Comparison of ENCODE assay signal across 13 cellular contexts in the genomic region with DNA sequence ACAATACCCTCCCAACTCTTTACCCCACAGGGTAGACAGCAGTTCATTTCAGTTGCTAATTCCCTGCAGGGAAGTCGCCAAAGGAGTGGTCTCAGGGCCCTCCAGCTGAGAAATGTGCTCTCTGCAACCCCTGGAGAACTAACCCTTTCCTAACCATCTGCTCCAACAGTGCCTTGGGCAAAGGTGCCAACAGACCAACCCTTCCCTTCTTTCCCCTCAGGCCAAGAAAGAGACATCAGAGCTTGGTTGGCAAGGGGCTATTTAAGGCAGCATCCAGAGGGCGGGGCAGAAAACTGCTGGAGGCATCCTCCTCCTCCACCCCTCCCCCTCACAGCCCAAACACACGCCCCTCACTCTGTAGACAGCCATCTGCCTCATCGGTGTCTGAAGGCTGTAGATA. TPM values are rescaled to one million over a fixed set of nuclear protein-coding genes. Genes with fewer than 3 reads are reported as not detected.
DNase-seq lines count a peak whose midpoint lies in the region; ATAC-seq and TF ChIP-seq lines count a peak whose summit lies in the region.
"Had no signal": no experiment of that assay in that cellular context is flagged by ENCODE, and none has a peak within 500 bp of the region (broad histone marks: within the 10 kb centered on the region; RNA-seq: fewer than 3 reads in every experiment).

No MANE protein-coding gene starts in this region.

- intact Hi-C loops in ascending aorta (cut with DNase I): loop anchor here (5.0 to 10.0 kb wide), 2 partner anchors 65 to 182 kb away; no protein-coding TSS in a partner anchor
- intact Hi-C loops in stomach (cut with DNase I; ENCODE audit: low total_unique reads): no loop called here
- intact Hi-C loops in left colon (cut with DNase I, micrococcal nuclease): no loop called here

- POLR2A ChIA-PET in SK-N-SH (lab: Yijun Ruan, JAX): no interaction called here

- TF ChIP-seq EP300 in SK-N-SH (IDR thresholded peaks at IDR 0.05; ENCODE audit: borderline replicate concordance in 1 of 2, low read depth in 1 of 2, low read length in 1 of 2) (no peak), stomach (IDR thresholded peaks at IDR 0.05) (no peak)

- H3K79me2 ChIP-seq in SK-N-SH (ENCODE audit: insufficient read depth): no peaks in the 10 kb centered on the region

- H3K36me3 ChIP-seq in SK-N-SH (replicated peaks in 1 of 2; ENCODE audit: control insufficient read depth in 1 of 2, insufficient read depth in 2 of 2, low read length in 1 of 2) (no peaks in the 10 kb centered on the region), ascending aorta (peaks cover 0 to 31% of the 10 kb centered on the region in 2 donors), liver (ENCODE audit: control insufficient read depth in 4 of 4, insufficient read depth in 3 of 4, low read depth in 1 of 4, low read length in 3 of 4) (no peaks in the 10 kb centered on the region), stomach (no peaks in the 10 kb centered on the region)

- ATAC-seq in SK-N-SH treated with all-trans-retinoic acid at 6 μM for 48 hours: no peak
- no peak for ATAC-seq in stimulated activated memory B cell treated with anti-CD40 and anti-IgM and Interleukin-4, amounts not matched to agents 10 μg/mL and 1 μg/mL and 100 μg/mL, for 72 hours
- no peak for ATAC-seq in HG03469 (IDR thresholded peaks at IDR 0.05; ENCODE audit: unreplicated experiment)
- ATAC-seq in left colon: no peak

- no peak overlapping the region for H3K4me2 ChIP-seq in SK-N-SH

- H3K27ac Mint-ChIP-seq in stimulated activated memory B cell treated with anti-CD40 and anti-IgM and Interleukin-4, amounts not matched to agents 10 μg/mL and 1 μg/mL and 100 μg/mL, for 72 hours: no peak overlapping the region

- no peaks in the 10 kb centered on the region for H3F3A ChIP-seq in SK-N-SH (replicated peaks; ENCODE audit: insufficient read depth)

- DNase-seq in SK-N-SH: peak; percentile 33
- no peak for DNase-seq in ascending aorta (ENCODE audit: low spot score in 2 of 2)
- DNase-seq in stomach: no peak
- no peak for DNase-seq in left colon
- DNase-seq: ACHN; activated effector memory CD4-positive, alpha-beta T cell treated with Interleukin-2 at 50 U/mL for 16 hours; foreskin melanocyte; HCEC 1CT; Karpas-422 had no signal

- H3K9me3 ChIP-seq in SK-N-SH: no peaks in the 10 kb centered on the region
- H3K9me3 ChIP-seq in ascending aorta: no peaks in the 10 kb centered on the region
- no peaks in the 10 kb centered on the region for H3K9me3 ChIP-seq in liver (ENCODE audit: control insufficient read depth in 4 of 4, low read length in 3 of 4)
- no peaks in the 10 kb centered on the region for H3K9me3 ChIP-seq in stomach

- H3K4me3 Mint-ChIP-seq in stimulated activated memory B cell treated with anti-CD40 and anti-IgM and Interleukin-4, amounts not matched to agents 10 μg/mL and 1 μg/mL and 100 μg/mL, for 72 hours: no peak overlapping the region

- H3K27ac ChIP-seq in SK-N-SH (ENCODE audit: low read depth in 2 of 2, low read length in 1 of 2): no peak overlapping the region
- peak overlapping the region; percentile 78 to 91 for H3K27ac ChIP-seq in ascending aorta
- H3K27ac ChIP-seq in liver (ENCODE audit: low read depth in 1 of 2, low read length in 2 of 2): peak overlapping the region; percentile 57 to 59
- H3K27ac ChIP-seq in stomach: peak overlapping the region; percentile 22 to 95 (median 92)

- no peak overlapping the region for H3K4me3 ChIP-seq in SK-N-SH (ENCODE audit: low read depth in 2 of 2, low read length in 1 of 2)
- peak overlapping the region; percentile 80 to 83 for H3K4me3 ChIP-seq in ascending aorta
- peak overlapping the region in 2 of 3 donors; percentile 10 to 88 for H3K4me3 ChIP-seq in liver (ENCODE audit: low read depth in 1 of 3, low read length in 3 of 3)
- peak overlapping the region; percentile 71 to 89 (median 82) for H3K4me3 ChIP-seq in stomach

- H3K9me3 Mint-ChIP-seq in stimulated activated memory B cell treated with anti-CD40 and anti-IgM and Interleukin-4, amounts not matched to agents 10 μg/mL and 1 μg/mL and 100 μg/mL, for 72 hours: no peaks in the 10 kb centered on the region

- H3K4me1 ChIP-seq in SK-N-SH (ENCODE audit: control insufficient read depth in 1 of 2, insufficient read depth in 2 of 2, low read depth in 1 of 2, low read length in 1 of 2): peaks cover 0 to 9% of the 10 kb centered on the region in 2 experiments; a peak in 1 of 4 replicates
- H3K4me1 ChIP-seq in ascending aorta: peaks cover 0 to 6% of the 10 kb centered on the region in 2 donors
- peaks cover 0 to 38% (median 24%) of the 10 kb centered on the region in 4 donors for H3K4me1 ChIP-seq in liver (ENCODE audit: control insufficient read depth in 4 of 4, insufficient read depth in 4 of 4, low read length in 3 of 4)
- peaks cover 0 to 56% (median 38%) of the 10 kb centered on the region in 4 donors for H3K4me1 ChIP-seq in stomach

- 85% methylated on average over 4 of the region's 4 CpGs for WGBS in SK-N-SH (ENCODE audit: low lambda C conversion rate)
- 59% methylated on average over 4 of the region's 4 CpGs for WGBS in liver
- 37 to 43% (median 39%) methylated on average over 4 of the region's 4 CpGs for WGBS in stomach, 5 donors

- no peak overlapping the region for H2AFZ ChIP-seq in SK-N-SH (ENCODE audit: low read depth)

- TF ChIP-seq POLR2A in stomach (IDR thresholded peaks at IDR 0.05): no peak

- no peaks in the 10 kb centered on the region for H3K36me3 Mint-ChIP-seq in stimulated activated memory B cell treated with anti-CD40 and anti-IgM and Interleukin-4, amounts not matched to agents 10 μg/mL and 1 μg/mL and 100 μg/mL, for 72 hours

- CTCF ChIA-PET in SK-N-SH (lab: Yijun Ruan, JAX): no interaction called here

- H3K27me3 ChIP-seq in SK-N-SH (ENCODE audit: insufficient read depth): peaks cover 5% of the 10 kb centered on the region; the same call in 1 of the 2 replicates
- H3K27me3 ChIP-seq in ascending aorta: no peaks in the 10 kb centered on the region
- H3K27me3 ChIP-seq in liver (ENCODE audit: control insufficient read depth in 4 of 4, insufficient read depth in 4 of 4, low read length in 3 of 4): no peaks in the 10 kb centered on the region
- no peaks in the 10 kb centered on the region for H3K27me3 ChIP-seq in stomach

- no peaks in the 10 kb centered on the region for H3K9me2 ChIP-seq in SK-N-SH

- no peak for TF ChIP-seq CTCF in SK-N-SH (IDR thresholded peaks at IDR 0.05)
- TF ChIP-seq CTCF in ascending aorta (IDR thresholded peaks at IDR 0.05): no peak
- TF ChIP-seq CTCF in liver (IDR thresholded peaks at IDR 0.05; ENCODE audit: low read depth, low read length, missing input control): no peak
- TF ChIP-seq CTCF in stomach (IDR thresholded peaks at IDR 0.05): no peak

- H3K9ac ChIP-seq in SK-N-SH (no peak overlapping the region), liver (ENCODE audit: low read depth in 1 of 2, low read length in 2 of 2) (peak overlapping the region; percentile 30 to 66)

- no peaks in the 10 kb centered on the region for H4K20me1 ChIP-seq in SK-N-SH (ENCODE audit: insufficient read depth)

- peaks cover 7% of the 10 kb centered on the region for H3K27me3 Mint-ChIP-seq in stimulated activated memory B cell treated with anti-CD40 and anti-IgM and Interleukin-4, amounts not matched to agents 10 μg/mL and 1 μg/mL and 100 μg/mL, for 72 hours

- TF ChIP-seq RAD21 in SK-N-SH (IDR thresholded peaks at IDR 0.05; ENCODE audit: low read length) (no peak), liver (IDR thresholded peaks at IDR 0.05) (no peak)

- no peaks in the 10 kb centered on the region for H3K4me1 Mint-ChIP-seq in stimulated activated memory B cell treated with anti-CD40 and anti-IgM and Interleukin-4, amounts not matched to agents 10 μg/mL and 1 μg/mL and 100 μg/mL, for 72 hours

TF ChIP-seq in SK-N-SH, 30 proteins besides CTCF, POLR2A, EP300 and RAD21 (continues in another document):
- TF ChIP-seq RCOR1 (IDR thresholded peaks at IDR 0.05; ENCODE audit: low read length) (no peak), FOXJ3 (CRISPR knock-in tag; IDR thresholded peaks at IDR 0.05) (no peak), NFIC (IDR thresholded peaks at IDR 0.05; ENCODE audit: borderline replicate concordance) (no peak), TAF1 (IDR thresholded peaks at IDR 0.05; ENCODE audit: borderline replicate concordance, low read depth, low read length) (no peak), JUND (IDR thresholded peaks at IDR 0.05) (no peak), NRF1 (IDR thresholded peaks at IDR 0.05; ENCODE audit: low read depth, low read length) (no peak), POLR2AphosphoS5 (IDR thresholded peaks at IDR 0.05; ENCODE audit: low read depth, low read length) (no peak), EZH2phosphoT487 (IDR thresholded peaks at IDR 0.05; ENCODE audit: borderline replicate concordance, low read depth) (no peak)

TF ChIP-seq in SK-N-SH treated with all-trans-retinoic acid at 6 μM for 48 hours, 23 proteins besides CTCF, POLR2A, EP300 and RAD21 (continues in another document):
- no peak for TF ChIP-seq ZFP30 (CRISPR knock-in tag; IDR thresholded peaks at IDR 0.05)
- TF ChIP-seq ZNF8 (CRISPR knock-in tag; IDR thresholded peaks at IDR 0.05): no peak
- no peak for TF ChIP-seq ESRRG (CRISPR knock-in tag; IDR thresholded peaks at IDR 0.05)
- no peak for TF ChIP-seq GLIS3 (CRISPR knock-in tag; IDR thresholded peaks at IDR 0.05)
- TF ChIP-seq ZNF565 (CRISPR knock-in tag; conservative IDR thresholded peaks at IDR 0.05; ENCODE audit: low read depth): no peak

TF ChIP-seq in liver, 16 proteins besides CTCF, POLR2A, EP300 and RAD21 (continues in another document):
- TF ChIP-seq TAF1 (conservative IDR thresholded peaks at IDR 0.05) (no peak), HNF4G (IDR thresholded peaks at IDR 0.05) (no peak), NR2F2 (IDR thresholded peaks at IDR 0.05) (no peak), FOXA1 (IDR thresholded peaks at IDR 0.05) (no peak), JUND (IDR thresholded peaks at IDR 0.05) (no peak)

RNA-seq across cellular contexts. Expression of a gene that starts 1.7 kb away (rescaled TPM):
- 0.36 and 0.60 TPM in 2 replicates for polyA plus RNA-seq in SK-N-SH (2012; rRNA removed)
- 0.46 and 0.71 TPM in 2 replicates for polyA plus RNA-seq in SK-N-SH (2012; cell fraction: cytosol; rRNA removed)
- polyA plus RNA-seq in SK-N-SH (2012; cell fraction: nucleus; rRNA removed): 0.55 and 0.79 TPM in 2 replicates
- total RNA-seq in ascending aorta: 416 TPM
- total RNA-seq in liver: 10 to 100 TPM; 33.2 to 71.3 TPM
- 10 to 100 TPM; 38.3 to 49.9 TPM for polyA plus RNA-seq in liver
- 100 to 1,000 TPM in 4 of 5 donors, 10 to 100 TPM in 1; 44.9 to 713 (median 440) TPM for total RNA-seq in stomach
- 10 to 100 TPM; 34.4 to 94.8 (median 42.0) TPM for polyA plus RNA-seq in stomach
- 100 to 1,000 TPM in 1 of 2 donors, 10 to 100 TPM in 1; 20.6 to 120 TPM for total RNA-seq in left colon

Comparison
In these comparisons a context has a peak if more than half of its experiments do, and no peak if none do; other contexts are left out.
1. H3K27ac ChIP-seq: peak in ascending aorta (2 of 2), liver (2 of 2) and stomach (5 of 5); none in SK-N-SH (0 of 2).
2. H3K4me3 ChIP-seq: peak in ascending aorta (2 of 2), liver (2 of 3) and stomach (4 of 4); none in SK-N-SH (0 of 2).